ENCODE assay signal across 18 cellular contexts in genomic region chr9:76424491-76424890, GRCh38. TPM values are rescaled to one million over a fixed set of nuclear protein-coding genes. Genes with fewer than 3 reads are reported as not detected.
DNase-seq lines count a peak whose midpoint lies in the region; ATAC-seq and TF ChIP-seq lines count a peak whose summit lies in the region.
"Had no signal": no experiment of that assay in that cellular context is flagged by ENCODE, and none has a peak within 500 bp of the region (broad histone marks: within the 10 kb centered on the region; RNA-seq: fewer than 3 reads in every experiment).

No MANE protein-coding gene starts in this region.

- intact Hi-C loops in activated CD8-positive, alpha-beta T cell treated with anti-CD3 and anti-CD28 coated beads for 36 hours (cut with micrococcal nuclease), result loop anchor here (2.0 kb wide), 1 partner anchor 14 kb away; no protein-coding TSS in a partner anchor
- intact Hi-C loops in natural killer cell (cut with micrococcal nuclease), result no loop called here
- intact Hi-C loops in left lung (cut with DNase I), result no loop called here

- H3K4me3 Mint-ChIP-seq in activated CD8-positive, alpha-beta T cell treated with anti-CD3 and anti-CD28 coated beads for 36 hours, result no peak overlapping the region
- no peak overlapping the region for H3K4me3 Mint-ChIP-seq in activated CD8-positive, alpha-beta T cell treated with anti-CD3 and anti-CD28 coated beads, Interleukin-2, amount 10 ng/mL, durations not matched to agents 7 days and 5 days
- peak overlapping the region; percentile 30 for H3K4me3 Mint-ChIP-seq in natural killer cell treated with Interleukin-12 subunit alpha and Interleukin-12 subunit beta and Interleukin-15 and Interleukin-18, amount 100 ng/mL, for 72 hours
- no peak overlapping the region for H3K4me3 Mint-ChIP-seq in natural killer cell
- no peak overlapping the region for H3K4me3 Mint-ChIP-seq in activated naive CD8-positive, alpha-beta T cell treated with anti-CD3 and anti-CD28 coated beads, Interleukin-2, amount 50 U/mL, for 24 hours
- H3K4me3 Mint-ChIP-seq in stimulated activated naive CD8-positive, alpha-beta T cell treated with anti-CD3 and anti-CD28 coated beads, Interleukin-15, amount 100 ng/mL, for 72 hours, result peak overlapping the region in 1 of 2 donors; percentile 37
- H3K4me3 Mint-ChIP-seq: CD4-positive, alpha-beta T cell had no signal

- TF ChIP-seq CTCF in activated CD8-positive, alpha-beta T cell treated with anti-CD3 and anti-CD28 coated beads for 36 hours (IDR thresholded peaks at IDR 0.05), result no peak
- TF ChIP-seq CTCF in natural killer cell (IDR thresholded peaks at IDR 0.05) (no peak), left lung (IDR thresholded peaks at IDR 0.05) (no peak)

- peak overlapping the region; percentile 68 for H3K27ac Mint-ChIP-seq in activated CD8-positive, alpha-beta T cell treated with anti-CD3 and anti-CD28 coated beads for 36 hours
- H3K27ac Mint-ChIP-seq in activated CD8-positive, alpha-beta T cell treated with anti-CD3 and anti-CD28 coated beads, Interleukin-2, amount 10 ng/mL, durations not matched to agents 7 days and 5 days, result no peak overlapping the region
- H3K27ac Mint-ChIP-seq in natural killer cell treated with Interleukin-12 subunit alpha and Interleukin-12 subunit beta and Interleukin-15 and Interleukin-18, amount 100 ng/mL, for 72 hours, result peak overlapping the region; percentile 11 to 24
- no peak overlapping the region for H3K27ac Mint-ChIP-seq in natural killer cell
- H3K27ac Mint-ChIP-seq in activated naive CD8-positive, alpha-beta T cell treated with anti-CD3 and anti-CD28 coated beads, Interleukin-2, amount 50 U/mL, for 24 hours, result peak overlapping the region; percentile 68
- H3K27ac Mint-ChIP-seq in stimulated activated naive CD8-positive, alpha-beta T cell treated with anti-CD3 and anti-CD28 coated beads, Interleukin-15, amount 100 ng/mL, for 72 hours, result peak overlapping the region in 1 of 2 donors; percentile 26
- H3K27ac Mint-ChIP-seq: CD4-positive, alpha-beta T cell had no signal

- H3K4me3 ChIP-seq in left lung, result no peak overlapping the region
- H3K4me3 ChIP-seq: Peyer's patch had no signal

- POLR2A ChIA-PET in activated CD8-positive, alpha-beta T cell treated with anti-CD3 and anti-CD28 coated beads for 36 hours (lab: Charles Lee), result interaction anchor here (0.6 kb wide), 1 partner anchor 14 kb away, joined by 3 read pairs; no protein-coding TSS in a partner anchor
- POLR2A ChIA-PET in activated CD8-positive, alpha-beta T cell treated with anti-CD3 and anti-CD28 coated beads, Interleukin-2, amount 10 ng/mL, durations not matched to agents 7 days and 5 days (lab: Charles Lee), result no interaction called here

- H3K27me3 Mint-ChIP-seq in activated CD8-positive, alpha-beta T cell treated with anti-CD3 and anti-CD28 coated beads for 36 hours, result no peaks in the 10 kb centered on the region
- H3K27me3 Mint-ChIP-seq in activated CD8-positive, alpha-beta T cell treated with anti-CD3 and anti-CD28 coated beads, Interleukin-2, amount 10 ng/mL, durations not matched to agents 7 days and 5 days (ENCODE audit: low read depth), result no peaks in the 10 kb centered on the region
- H3K27me3 Mint-ChIP-seq in natural killer cell treated with Interleukin-12 subunit alpha and Interleukin-12 subunit beta and Interleukin-15 and Interleukin-18, amount 100 ng/mL, for 72 hours, result peaks cover 0 to 2% of the 10 kb centered on the region in 2 donors
- H3K27me3 Mint-ChIP-seq in natural killer cell (ENCODE audit: low read depth in 2 of 2), result peaks cover 2 to 6% of the 10 kb centered on the region in 2 donors
- H3K27me3 Mint-ChIP-seq in activated naive CD8-positive, alpha-beta T cell treated with anti-CD3 and anti-CD28 coated beads, Interleukin-2, amount 50 U/mL, for 24 hours, result no peaks in the 10 kb centered on the region
- no peaks in the 10 kb centered on the region for H3K27me3 Mint-ChIP-seq in stimulated activated naive CD8-positive, alpha-beta T cell treated with anti-CD3 and anti-CD28 coated beads, Interleukin-15, amount 100 ng/mL, for 72 hours
- H3K27me3 Mint-ChIP-seq: CD4-positive, alpha-beta T cell had no signal

- H3K27ac ChIP-seq in left lung, result no peak overlapping the region
- H3K27ac ChIP-seq: Peyer's patch had no signal

- H3K27me3 ChIP-seq in left lung, result no peaks in the 10 kb centered on the region
- H3K27me3 ChIP-seq: BE2C, Peyer's patch had no signal

- no peaks in the 10 kb centered on the region for H3K9me3 ChIP-seq in left lung
- H3K9me3 ChIP-seq: BE2C, Peyer's patch had no signal

- H3K4me1 Mint-ChIP-seq in activated CD8-positive, alpha-beta T cell treated with anti-CD3 and anti-CD28 coated beads for 36 hours (ENCODE audit: low read depth), result peaks cover 14% of the 10 kb centered on the region
- peaks cover 15% of the 10 kb centered on the region for H3K4me1 Mint-ChIP-seq in activated CD8-positive, alpha-beta T cell treated with anti-CD3 and anti-CD28 coated beads, Interleukin-2, amount 10 ng/mL, durations not matched to agents 7 days and 5 days (ENCODE audit: low read depth)
- peaks cover 0 to 5% of the 10 kb centered on the region in 2 donors for H3K4me1 Mint-ChIP-seq in natural killer cell treated with Interleukin-12 subunit alpha and Interleukin-12 subunit beta and Interleukin-15 and Interleukin-18, amount 100 ng/mL, for 72 hours (ENCODE audit: low read depth in 2 of 2)
- H3K4me1 Mint-ChIP-seq in natural killer cell, result no peaks in the 10 kb centered on the region
- H3K4me1 Mint-ChIP-seq in activated naive CD8-positive, alpha-beta T cell treated with anti-CD3 and anti-CD28 coated beads, Interleukin-2, amount 50 U/mL, for 24 hours, result peaks cover 28% of the 10 kb centered on the region
- peaks cover 20% of the 10 kb centered on the region for H3K4me1 Mint-ChIP-seq in stimulated activated naive CD8-positive, alpha-beta T cell treated with anti-CD3 and anti-CD28 coated beads, Interleukin-15, amount 100 ng/mL, for 72 hours

- CTCF ChIA-PET in activated CD8-positive, alpha-beta T cell treated with anti-CD3 and anti-CD28 coated beads for 36 hours (lab: Charles Lee), result interaction anchor here (1.6 to 2.5 kb wide), 2 partner anchors 17 to 30 kb away, joined by 6 to 9 read pairs; partner anchors contain the start of gene RFK
- CTCF ChIA-PET in activated CD8-positive, alpha-beta T cell treated with anti-CD3 and anti-CD28 coated beads, Interleukin-2, amount 10 ng/mL, durations not matched to agents 7 days and 5 days (lab: Charles Lee), result no interaction called here

- ATAC-seq in activated CD8-positive, alpha-beta T cell treated with anti-CD3 and anti-CD28 coated beads for 36 hours, result peak; percentile 89
- no peak for ATAC-seq in activated CD8-positive, alpha-beta T cell treated with anti-CD3 and anti-CD28 coated beads, Interleukin-2, amount 10 ng/mL, durations not matched to agents 7 days and 5 days
- peak in 1 of 2 donors; percentile 78 for ATAC-seq in natural killer cell treated with Interleukin-12 subunit alpha and Interleukin-12 subunit beta and Interleukin-15 and Interleukin-18, amount 100 ng/mL, for 72 hours
- no peak for ATAC-seq in natural killer cell
- ATAC-seq in activated naive CD8-positive, alpha-beta T cell treated with anti-CD3 and anti-CD28 coated beads, Interleukin-2, amount 50 U/mL, for 24 hours, result peak; percentile 90
- peak; percentile 93 for ATAC-seq in stimulated activated naive CD8-positive, alpha-beta T cell treated with anti-CD3 and anti-CD28 coated beads, Interleukin-15, amount 100 ng/mL, for 72 hours
- ATAC-seq in GM18873 (IDR thresholded peaks at IDR 0.05; ENCODE audit: low FRiP score, unreplicated experiment), result no peak
- ATAC-seq in left lung, result no peak

- H3K9me3 Mint-ChIP-seq in activated CD8-positive, alpha-beta T cell treated with anti-CD3 and anti-CD28 coated beads for 36 hours, result peaks cover 2% of the 10 kb centered on the region
- no peaks in the 10 kb centered on the region for H3K9me3 Mint-ChIP-seq in activated CD8-positive, alpha-beta T cell treated with anti-CD3 and anti-CD28 coated beads, Interleukin-2, amount 10 ng/mL, durations not matched to agents 7 days and 5 days (ENCODE audit: insufficient read depth)
- H3K9me3 Mint-ChIP-seq in natural killer cell treated with Interleukin-12 subunit alpha and Interleukin-12 subunit beta and Interleukin-15 and Interleukin-18, amount 100 ng/mL, for 72 hours, result no peaks in the 10 kb centered on the region
- H3K9me3 Mint-ChIP-seq in natural killer cell, result no peaks in the 10 kb centered on the region
- no peaks in the 10 kb centered on the region for H3K9me3 Mint-ChIP-seq in activated naive CD8-positive, alpha-beta T cell treated with anti-CD3 and anti-CD28 coated beads, Interleukin-2, amount 50 U/mL, for 24 hours
- no peaks in the 10 kb centered on the region for H3K9me3 Mint-ChIP-seq in stimulated activated naive CD8-positive, alpha-beta T cell treated with anti-CD3 and anti-CD28 coated beads, Interleukin-15, amount 100 ng/mL, for 72 hours
- H3K9me3 Mint-ChIP-seq: CD4-positive, alpha-beta T cell had no signal

- no peaks in the 10 kb centered on the region for H3K36me3 Mint-ChIP-seq in activated CD8-positive, alpha-beta T cell treated with anti-CD3 and anti-CD28 coated beads for 36 hours (ENCODE audit: low read depth)
- H3K36me3 Mint-ChIP-seq in activated CD8-positive, alpha-beta T cell treated with anti-CD3 and anti-CD28 coated beads, Interleukin-2, amount 10 ng/mL, durations not matched to agents 7 days and 5 days (ENCODE audit: low read depth), result no peaks in the 10 kb centered on the region
- H3K36me3 Mint-ChIP-seq in natural killer cell treated with Interleukin-12 subunit alpha and Interleukin-12 subunit beta and Interleukin-15 and Interleukin-18, amount 100 ng/mL, for 72 hours, result no peaks in the 10 kb centered on the region
- H3K36me3 Mint-ChIP-seq in natural killer cell, result no peaks in the 10 kb centered on the region
- no peaks in the 10 kb centered on the region for H3K36me3 Mint-ChIP-seq in activated naive CD8-positive, alpha-beta T cell treated with anti-CD3 and anti-CD28 coated beads, Interleukin-2, amount 50 U/mL, for 24 hours (ENCODE audit: low read depth)

- H3K36me3 ChIP-seq in left lung, result no peaks in the 10 kb centered on the region
- H3K36me3 ChIP-seq: BE2C, Peyer's patch had no signal

- no peaks in the 10 kb centered on the region for H3K4me1 ChIP-seq in left lung
- H3K4me1 ChIP-seq: BE2C, Peyer's patch had no signal

- no peak for DNase-seq in activated CD8-positive, alpha-beta T cell treated with anti-CD3 and anti-CD28 coated beads for 36 hours
- DNase-seq in activated CD8-positive, alpha-beta T cell treated with anti-CD3 and anti-CD28 coated beads, Interleukin-2, amount 10 ng/mL, durations not matched to agents 7 days and 5 days, result no peak
- no peak for DNase-seq in natural killer cell treated with Interleukin-12 subunit alpha and Interleukin-12 subunit beta and Interleukin-15 and Interleukin-18, amount 100 ng/mL, for 72 hours (ENCODE audit: low spot score)
- DNase-seq in natural killer cell (no peak), left lung (no peak)
- no peak for DNase-seq in activated naive CD8-positive, alpha-beta T cell treated with anti-CD3 and anti-CD28 coated beads, Interleukin-2, amount 50 U/mL, for 24 hours
- no peak for DNase-seq in stimulated activated naive CD8-positive, alpha-beta T cell treated with anti-CD3 and anti-CD28 coated beads, Interleukin-15, amount 100 ng/mL, for 72 hours
- DNase-seq: BE2C; CD4-positive, alpha-beta T cell; DMS153; GF-D8; GOT3; KBM-7; NCI-H1105; NCI-H2081; NCI-H446 treated with DMSO at 0.1 percent for 48 hours; Peyer's patch had no signal

RNA-seq across cellular contexts. Expression of gene RFK, which starts 30.3 kb away (rescaled TPM):
- total RNA-seq in activated CD8-positive, alpha-beta T cell treated with anti-CD3 and anti-CD28 coated beads for 36 hours, result 1 to 10 TPM; 6.4 to 9.3 TPM
- total RNA-seq in activated CD8-positive, alpha-beta T cell treated with anti-CD3 and anti-CD28 coated beads, Interleukin-2, amount 10 ng/mL, durations not matched to agents 7 days and 5 days, result 10 to 100 TPM; 18.2 to 21.5 TPM
- total RNA-seq in natural killer cell treated with Interleukin-12 subunit alpha and Interleukin-12 subunit beta and Interleukin-15 and Interleukin-18, amount 100 ng/mL, for 72 hours, result 10 to 100 TPM in 1 of 2 donors, 1 to 10 TPM in 1; 9.2 to 11.9 TPM
- total RNA-seq in natural killer cell (10 to 100 TPM in 1 of 3 donors, 1 to 10 TPM in 2; 8.7 to 11.5 (median 9.2) TPM), left lung (10 to 100 TPM; 18.5 to 20.8 TPM)

RNA-seq across cellular contexts. Expression of gene GCNT1, which starts 34.5 kb away (rescaled TPM):
- total RNA-seq in activated CD8-positive, alpha-beta T cell treated with anti-CD3 and anti-CD28 coated beads for 36 hours, result 1 to 10 TPM; 3.5 to 4.9 TPM
- 1 to 10 TPM; 7.7 to 8.0 TPM for total RNA-seq in activated CD8-positive, alpha-beta T cell treated with anti-CD3 and anti-CD28 coated beads, Interleukin-2, amount 10 ng/mL, durations not matched to agents 7 days and 5 days
- total RNA-seq in natural killer cell treated with Interleukin-12 subunit alpha and Interleukin-12 subunit beta and Interleukin-15 and Interleukin-18, amount 100 ng/mL, for 72 hours, result 1 to 10 TPM; 8.1 to 8.4 TPM
- 10 to 100 TPM in 2 of 3 donors, 1 to 10 TPM in 1; 8.6 to 23.7 (median 18.5) TPM for total RNA-seq in natural killer cell
- total RNA-seq in left lung, result 10 to 100 TPM; 10.8 to 17.0 TPM

Comparison
In these comparisons a context has a peak if more than half of its experiments do, and no peak if none do; other contexts are left out.
1. ATAC-seq: peak in activated CD8-positive, alpha-beta T cell treated with anti-CD3 and anti-CD28 coated beads for 36 hours (single experiment), activated naive CD8-positive, alpha-beta T cell treated with anti-CD3 and anti-CD28 coated beads, Interleukin-2, amount 50 U/mL, for 24 hours (single experiment) and stimulated activated naive CD8-positive, alpha-beta T cell treated with anti-CD3 and anti-CD28 coated beads, Interleukin-15, amount 100 ng/mL, for 72 hours (single experiment); none in activated CD8-positive, alpha-beta T cell treated with anti-CD3 and anti-CD28 coated beads, Interleukin-2, amount 10 ng/mL, durations not matched to agents 7 days and 5 days (single experiment), natural killer cell (0 of 3), GM18873 (single experiment) and left lung (single experiment).
2. H3K27ac Mint-ChIP-seq: peak in activated CD8-positive, alpha-beta T cell treated with anti-CD3 and anti-CD28 coated beads for 36 hours (single experiment), natural killer cell treated with Interleukin-12 subunit alpha and Interleukin-12 subunit beta and Interleukin-15 and Interleukin-18, amount 100 ng/mL, for 72 hours (2 of 2) and activated naive CD8-positive, alpha-beta T cell treated with anti-CD3 and anti-CD28 coated beads, Interleukin-2, amount 50 U/mL, for 24 hours (single experiment); none in activated CD8-positive, alpha-beta T cell treated with anti-CD3 and anti-CD28 coated beads, Interleukin-2, amount 10 ng/mL, durations not matched to agents 7 days and 5 days (single experiment) and natural killer cell (0 of 2).